ENCODE assay signal across 8 cellular contexts in genomic region chr6:70884074-70884983, GRCh38.
DNase-seq lines count a peak whose midpoint lies in the region; ATAC-seq and TF ChIP-seq lines count a peak whose summit lies in the region.

No MANE protein-coding gene starts in this region.

- CTCF ChIA-PET in activated CD4-positive, alpha-beta memory T cell treated with anti-CD3 and anti-CD28 coated beads, Interleukin-2, amount 10 ng/mL, durations not matched to agents 7 days and 5 days (lab: Charles Lee): interaction anchor here (0.5 to 3.0 kb wide), 37 partner anchors 8 to 1207 kb away, joined by 3 to 96 read pairs (median 4); partner anchors contain the start of gene B3GAT2

- H3K9me3 ChIP-seq in endodermal cell (ENCODE audit: control insufficient read depth, low read length): no peaks in the 10 kb centered on the region

- WGBS in endodermal cell (ENCODE audit: insufficient coverage in 1 of 2, insufficient read length in 1 of 2), 2 experiments: 43 to 45% methylated on average over 9 to 17 of the region's 17 CpGs

- H3K27me3 ChIP-seq in endodermal cell (ENCODE audit: control insufficient read depth, insufficient read depth, low read length, poor library complexity, severe bottlenecking): peaks cover 10% of the 10 kb centered on the region

- peak; percentile 90 for TF ChIP-seq CTCF in AG09319 (IDR thresholded peaks at IDR 0.05; ENCODE audit: low read depth, low read length)
- TF ChIP-seq CTCF in endodermal cell (conservative IDR thresholded peaks at IDR 0.05): peak; percentile 92

- no peaks in the 10 kb centered on the region for H3K36me3 Mint-ChIP-seq in activated CD4-positive, alpha-beta memory T cell treated with anti-CD3 and anti-CD28 coated beads, Interleukin-2, amount 10 ng/mL, durations not matched to agents 7 days and 5 days (ENCODE audit: low read depth)
- H3K36me3 Mint-ChIP-seq in endodermal cell (ENCODE audit: low read depth): no peaks in the 10 kb centered on the region

- H3K9ac ChIP-seq in endodermal cell (ENCODE audit: extremely low read depth, low read length, poor library complexity, severe bottlenecking): no peak overlapping the region

- POLR2A ChIA-PET in activated CD4-positive, alpha-beta memory T cell treated with anti-CD3 and anti-CD28 coated beads, Interleukin-2, amount 10 ng/mL, durations not matched to agents 7 days and 5 days (lab: Charles Lee): interaction anchor here (0.7 kb wide), 1 partner anchor 772 kb away, joined by 3 read pairs; no protein-coding TSS in a partner anchor

- ATAC-seq in GM18867 (IDR thresholded peaks at IDR 0.05; ENCODE audit: unreplicated experiment) (peak; percentile 86), HG03175 (IDR thresholded peaks at IDR 0.05; ENCODE audit: unreplicated experiment) (peak; percentile 65)

- peaks cover 3% of the 10 kb centered on the region for H3K4me1 ChIP-seq in endodermal cell (ENCODE audit: control insufficient read depth, insufficient read depth, low read length)

- no peak overlapping the region for H3K27ac Mint-ChIP-seq in activated CD4-positive, alpha-beta memory T cell treated with anti-CD3 and anti-CD28 coated beads, Interleukin-2, amount 10 ng/mL, durations not matched to agents 7 days and 5 days
- no peak overlapping the region for H3K27ac Mint-ChIP-seq in endodermal cell

- no peaks in the 10 kb centered on the region for H3K9me3 Mint-ChIP-seq in activated CD4-positive, alpha-beta memory T cell treated with anti-CD3 and anti-CD28 coated beads, Interleukin-2, amount 10 ng/mL, durations not matched to agents 7 days and 5 days
- no peaks in the 10 kb centered on the region for H3K9me3 Mint-ChIP-seq in endodermal cell

- H3K4me3 Mint-ChIP-seq in activated CD4-positive, alpha-beta memory T cell treated with anti-CD3 and anti-CD28 coated beads, Interleukin-2, amount 10 ng/mL, durations not matched to agents 7 days and 5 days: no peak overlapping the region
- no peak overlapping the region for H3K4me3 Mint-ChIP-seq in endodermal cell

- H3K4me3 ChIP-seq in endodermal cell (ENCODE audit: low read length): no peak overlapping the region

- DNase-seq in AG09319 (ENCODE audit: extremely low read depth, low read depth) (peak; percentile 12), NCI-H526 treated with DMSO at 0.1 percent for 48 hours (lab: John Stamatoyannopoulos, UW) (peak; percentile 23), endodermal cell (peak; percentile 91), midbrain (lab: John Stamatoyannopoulos, UW) (peak; percentile 67)
- DNase-seq in activated CD4-positive, alpha-beta memory T cell treated with anti-CD3 and anti-CD28 coated beads, Interleukin-2, amount 10 ng/mL, durations not matched to agents 7 days and 5 days: peak; percentile 60
- peak; percentile 14 for DNase-seq in stimulated activated CD8-positive, alpha-beta memory T cell treated with anti-CD3 and anti-CD28 coated beads, Interleukin-7, amount 100 ng/mL, for 24 hours (ENCODE audit: low read depth)

- H3K4me1 Mint-ChIP-seq in activated CD4-positive, alpha-beta memory T cell treated with anti-CD3 and anti-CD28 coated beads, Interleukin-2, amount 10 ng/mL, durations not matched to agents 7 days and 5 days: no peaks in the 10 kb centered on the region
- peaks cover 15% of the 10 kb centered on the region for H3K4me1 Mint-ChIP-seq in endodermal cell

- peaks cover 2% of the 10 kb centered on the region for H3K27me3 Mint-ChIP-seq in activated CD4-positive, alpha-beta memory T cell treated with anti-CD3 and anti-CD28 coated beads, Interleukin-2, amount 10 ng/mL, durations not matched to agents 7 days and 5 days
- peaks cover 4% of the 10 kb centered on the region for H3K27me3 Mint-ChIP-seq in endodermal cell (ENCODE audit: insufficient read depth)

- no peak overlapping the region for H3K27ac ChIP-seq in endodermal cell (ENCODE audit: low read depth, low read length)

- no peaks in the 10 kb centered on the region for H3K36me3 ChIP-seq in endodermal cell (ENCODE audit: control insufficient read depth, insufficient read depth, low read length)

Comparison
In these comparisons a context has a peak if more than half of its experiments do, and no peak if none do; other contexts are left out.
1. DNase-seq: peak in every context shown above with its lines; median percentile 91 in endodermal cell; 67 in midbrain; 60 in activated CD4-positive, alpha-beta memory T cell treated with anti-CD3 and anti-CD28 coated beads, Interleukin-2, amount 10 ng/mL, durations not matched to agents 7 days and 5 days; 23 in NCI-H526 treated with DMSO at 0.1 percent for 48 hours; 14 in stimulated activated CD8-positive, alpha-beta memory T cell treated with anti-CD3 and anti-CD28 coated beads, Interleukin-7, amount 100 ng/mL, for 24 hours; 12 in AG09319.